In the genomic region with DNA sequence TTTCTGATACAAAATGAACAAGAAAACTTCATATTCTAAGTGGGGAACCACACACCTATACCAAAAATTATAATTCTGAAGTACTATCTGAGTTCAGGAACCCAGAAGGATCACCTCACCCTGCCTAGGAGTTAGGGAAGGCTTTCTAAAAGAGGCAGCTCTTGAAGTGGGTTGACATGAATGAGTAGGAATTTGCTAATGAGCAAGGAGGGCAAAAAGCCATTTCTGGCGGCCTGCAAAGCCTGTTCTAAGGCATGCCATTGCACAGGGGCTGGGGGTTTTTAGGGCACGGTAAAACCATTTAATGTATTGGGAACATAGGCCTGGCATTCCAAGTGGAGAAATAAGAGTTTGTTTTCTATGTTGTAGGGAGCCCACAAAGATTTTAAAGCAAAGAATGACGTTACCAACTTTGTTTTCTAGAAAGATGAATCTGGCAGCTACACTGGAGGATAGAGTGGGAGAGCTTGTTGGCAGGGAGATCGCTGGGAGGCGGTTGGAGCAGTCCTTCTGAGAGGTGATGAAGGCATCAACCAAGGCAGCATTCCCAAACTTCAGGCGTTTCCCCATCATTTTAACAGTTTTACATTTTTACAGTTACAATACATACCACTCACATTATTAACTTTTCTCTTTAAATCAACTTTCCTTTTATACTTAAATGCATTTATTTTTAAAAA, we compare ENCODE assay signal across 27 cellular contexts.
"Had no signal": no experiment of that assay in that cellular context is flagged by ENCODE, and none has a peak within 500 bp of the region (broad histone marks: within the 10 kb centered on the region; RNA-seq: fewer than 3 reads in every experiment).

No MANE protein-coding gene starts in this region.

- ATAC-seq: activated CD4-positive, alpha-beta T cell treated with anti-CD3 and anti-CD28 coated beads for 36 hours; activated CD8-positive, alpha-beta memory T cell treated with anti-CD3 and anti-CD28 coated beads, Interleukin-2, amount 10 ng/mL, durations not matched to agents 7 days and 5 days; activated CD8-positive, alpha-beta T cell treated with anti-CD3 and anti-CD28 coated beads, Interleukin-2, amount 10 ng/mL, durations not matched to agents 7 days and 5 days; activated naive CD8-positive, alpha-beta T cell treated with anti-CD3 and anti-CD28 coated beads, Interleukin-2, amount 50 U/mL, for 24 hours; body of pancreas; psoas muscle had no signal

- H3K4me1 Mint-ChIP-seq: activated CD4-positive, alpha-beta T cell treated with anti-CD3 and anti-CD28 coated beads for 36 hours; activated CD8-positive, alpha-beta memory T cell treated with anti-CD3 and anti-CD28 coated beads, Interleukin-2, amount 10 ng/mL, durations not matched to agents 7 days and 5 days; activated naive CD4-positive, alpha-beta T cell treated with anti-CD3 and anti-CD28 coated beads, Interleukin-2, amount 50 U/mL, for 24 hours; activated naive CD8-positive, alpha-beta T cell treated with anti-CD3 and anti-CD28 coated beads, Interleukin-2, amount 50 U/mL, for 24 hours; central memory CD8-positive, alpha-beta T cell; mesothelial cell of epicardium; naive B cell had no signal

- H3K27ac ChIP-seq: body of pancreas, hepatocyte, parathyroid adenoma, psoas muscle, testis, vagina had no signal

- H3K27ac Mint-ChIP-seq: activated CD4-positive, alpha-beta T cell treated with anti-CD3 and anti-CD28 coated beads for 36 hours; activated CD8-positive, alpha-beta memory T cell treated with anti-CD3 and anti-CD28 coated beads, Interleukin-2, amount 10 ng/mL, durations not matched to agents 7 days and 5 days; activated CD8-positive, alpha-beta T cell treated with anti-CD3 and anti-CD28 coated beads, Interleukin-2, amount 10 ng/mL, durations not matched to agents 7 days and 5 days; activated naive CD4-positive, alpha-beta T cell treated with anti-CD3 and anti-CD28 coated beads, Interleukin-2, amount 50 U/mL, for 24 hours; activated naive CD8-positive, alpha-beta T cell treated with anti-CD3 and anti-CD28 coated beads, Interleukin-2, amount 50 U/mL, for 24 hours; activated T-helper 2 cell treated with anti-CD3 and anti-CD28 coated beads, Interferon-gamma antibody, Interleukin-2, Interleukin-4, amounts not matched to agents 10 μg/mL and 5 μg/mL and 100 μg/mL, durations not matched to agents 14 hours and 24 hours and 36 hours; mesothelial cell of epicardium; naive B cell; nephron progenitor cell; type B pancreatic cell had no signal

- H3K4me3 ChIP-seq: body of pancreas, dorsolateral prefrontal cortex, hepatocyte, psoas muscle, testis, vagina had no signal

- H3K4me3 Mint-ChIP-seq: activated CD4-positive, alpha-beta T cell treated with anti-CD3 and anti-CD28 coated beads for 36 hours; activated CD8-positive, alpha-beta memory T cell treated with anti-CD3 and anti-CD28 coated beads, Interleukin-2, amount 10 ng/mL, durations not matched to agents 7 days and 5 days; activated CD8-positive, alpha-beta T cell treated with anti-CD3 and anti-CD28 coated beads, Interleukin-2, amount 10 ng/mL, durations not matched to agents 7 days and 5 days; activated naive CD4-positive, alpha-beta T cell treated with anti-CD3 and anti-CD28 coated beads, Interleukin-2, amount 50 U/mL, for 24 hours; activated naive CD8-positive, alpha-beta T cell treated with anti-CD3 and anti-CD28 coated beads, Interleukin-2, amount 50 U/mL, for 24 hours; central memory CD8-positive, alpha-beta T cell; mesothelial cell of epicardium; naive B cell; nephron progenitor cell; type B pancreatic cell had no signal

- H3K27me3 Mint-ChIP-seq: activated CD4-positive, alpha-beta T cell treated with anti-CD3 and anti-CD28 coated beads for 36 hours; activated CD8-positive, alpha-beta memory T cell treated with anti-CD3 and anti-CD28 coated beads, Interleukin-2, amount 10 ng/mL, durations not matched to agents 7 days and 5 days; activated naive CD4-positive, alpha-beta T cell treated with anti-CD3 and anti-CD28 coated beads, Interleukin-2, amount 50 U/mL, for 24 hours; activated naive CD8-positive, alpha-beta T cell treated with anti-CD3 and anti-CD28 coated beads, Interleukin-2, amount 50 U/mL, for 24 hours; central memory CD8-positive, alpha-beta T cell; naive B cell; type B pancreatic cell had no signal

- H3K4me1 ChIP-seq: body of pancreas, parathyroid adenoma had no signal

- H3K27me3 ChIP-seq: body of pancreas, dorsolateral prefrontal cortex, hepatocyte, testis, vagina had no signal

- H3K9me3 ChIP-seq: body of pancreas, testis, vagina had no signal

- DNase-seq: activated CD4-positive, alpha-beta T cell treated with anti-CD3 and anti-CD28 coated beads for 36 hours; activated CD4-positive, CD25-positive, alpha-beta regulatory T cell; activated CD8-positive, alpha-beta memory T cell treated with anti-CD3 and anti-CD28 coated beads, Interleukin-2, amount 10 ng/mL, durations not matched to agents 7 days and 5 days; activated CD8-positive, alpha-beta T cell treated with anti-CD3 and anti-CD28 coated beads, Interleukin-2, amount 10 ng/mL, durations not matched to agents 7 days and 5 days; activated naive CD8-positive, alpha-beta T cell treated with anti-CD3 and anti-CD28 coated beads, Interleukin-2, amount 50 U/mL, for 24 hours; activated T-cell treated with anti-CD3 and anti-CD28 coated beads, Interleukin-2, amount 50 U/mL, for 48 hours; body of pancreas; effector memory CD4-positive, alpha-beta T cell; foreskin fibroblast; left cardiac atrium; naive B cell; nephron progenitor cell; psoas muscle; stimulated activated CD4-positive, alpha-beta T cell treated with anti-CD3 and anti-CD28 coated beads, Interleukin-15, amount 100 ng/mL, for 24 hours; stimulated activated CD4-positive, alpha-beta T cell treated with anti-CD3 and anti-CD28 coated beads, Interleukin-2, amount 100 ng/mL, for 24 hours; stimulated activated naive CD4-positive, alpha-beta T cell; T-helper 1 cell; testis had no signal
